26 cellular contexts compared by ENCODE assay signal in the genomic region with DNA sequence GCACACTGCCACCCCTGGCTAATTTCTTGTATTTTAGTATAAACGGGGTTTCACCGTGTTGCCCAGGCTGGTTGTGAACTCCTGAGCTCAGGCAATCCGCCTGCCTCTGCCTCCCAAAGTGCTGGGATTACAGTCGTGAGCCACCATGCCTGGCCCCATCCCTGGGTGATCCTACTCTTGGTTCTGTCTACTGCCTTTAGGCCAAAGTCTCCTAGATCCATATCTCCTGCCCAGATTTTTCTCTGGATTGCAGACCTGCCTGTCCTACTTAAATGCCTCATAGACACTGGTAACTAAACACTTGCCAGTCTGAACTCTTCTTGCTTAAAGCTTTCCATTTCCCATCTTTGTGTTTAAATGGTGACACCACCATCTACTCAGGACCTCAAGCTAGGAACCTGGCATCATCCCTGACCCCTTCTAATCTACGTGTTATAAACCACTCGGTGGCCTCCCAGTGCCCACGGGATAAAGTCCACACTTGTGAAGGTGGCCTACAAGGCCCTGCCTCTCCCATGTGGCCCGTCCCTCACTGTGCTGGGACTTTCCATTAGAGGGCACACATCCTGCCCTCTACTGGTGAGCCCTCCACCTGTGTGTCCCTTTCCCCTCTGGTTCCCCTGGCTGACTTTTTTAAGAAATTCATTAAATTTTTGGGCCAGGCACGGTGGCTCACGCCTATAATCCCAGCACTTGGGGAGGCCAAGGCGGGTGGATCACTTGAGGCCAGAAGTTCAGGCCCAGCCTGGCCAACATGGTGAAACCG. TPM values are rescaled to one million over a fixed set of nuclear protein-coding genes. Genes with fewer than 3 reads are reported as not detected.
A peak's percentile ranks its signal among the peaks of the same experiment; 100 is the strongest.
DNase-seq lines count a peak whose midpoint lies in the region; ATAC-seq lines count a peak whose summit lies in the region.
"Had no signal": no experiment of that assay in that cellular context is flagged by ENCODE, and none has a peak within 500 bp of the region (broad histone marks: within the 10 kb centered on the region; RNA-seq: fewer than 3 reads in every experiment).

No MANE protein-coding gene starts in this region.

- no peaks in the 10 kb centered on the region for H3K4me1 Mint-ChIP-seq in natural killer cell treated with Interleukin-12 subunit alpha and Interleukin-12 subunit beta and Interleukin-15 and Interleukin-18, amount 100 ng/mL, for 72 hours (ENCODE audit: low read depth in 2 of 2)

- no peak overlapping the region for H3K27ac Mint-ChIP-seq in natural killer cell treated with Interleukin-12 subunit alpha and Interleukin-12 subunit beta and Interleukin-15 and Interleukin-18, amount 100 ng/mL, for 72 hours
- H3K27ac Mint-ChIP-seq: activated naive CD8-positive, alpha-beta T cell had no signal

- in situ Hi-C loops in SK-MEL-5 (cut with HindIII; ENCODE audit: low pct_unique_long_range_greater_than_20kb, low sequenced_read_pairs): no loop called here

- peak; percentile 26 for DNase-seq in activated CD8-positive, alpha-beta memory T cell treated with anti-CD3 and anti-CD28 coated beads for 24 hours
- no peak for DNase-seq in activated CD8-positive, alpha-beta memory T cell treated with anti-CD3 and anti-CD28 coated beads, Interleukin-2, amount 50 U/mL, for 4 hours
- DNase-seq in SK-MEL-5 (ENCODE audit: low read depth, low spot score) (peak; percentile 13), iPS-NIHi7 (ENCODE audit: extremely low spot score) (peak; percentile 31), germinal center (ENCODE audit: low spot score) (no peak), SIG-M5 treated with dmso at 0.1 percent for 504 hours (lab: John Stamatoyannopoulos, UW; ENCODE audit: unreplicated experiment) (no peak)
- no peak for DNase-seq in natural killer cell treated with Interleukin-12 subunit alpha and Interleukin-12 subunit beta and Interleukin-15 and Interleukin-18, amount 100 ng/mL, for 72 hours (ENCODE audit: low spot score)
- DNase-seq: activated CD4-positive, alpha-beta T cell treated with anti-CD3 and anti-CD28 coated beads for 48 hours; activated effector memory CD4-positive, alpha-beta T cell treated with Interleukin-2 at 50 U/mL for 16 hours; COR-L47; GF-D8; islet precursor cell; NCI-H1436 treated with DMSO at 0.1 percent for 48 hours; NCI-H226; NCI-H526 treated with DMSO at 0.1 percent for 48 hours; Peyer's patch; psoas muscle; SIG-M5; sigmoid colon; stimulated activated CD4-positive, alpha-beta T cell treated with anti-CD3 and anti-CD28 coated beads, Interleukin-4, amount 100 ng/mL, for 1 hour; T-helper 9 cell; tibial artery had no signal

- no peaks in the 10 kb centered on the region for H3K9me3 Mint-ChIP-seq in natural killer cell treated with Interleukin-12 subunit alpha and Interleukin-12 subunit beta and Interleukin-15 and Interleukin-18, amount 100 ng/mL, for 72 hours

- ATAC-seq in natural killer cell treated with Interleukin-12 subunit alpha and Interleukin-12 subunit beta and Interleukin-15 and Interleukin-18, amount 100 ng/mL, for 72 hours: no peak
- ATAC-seq in HG03108 (IDR thresholded peaks at IDR 0.05; ENCODE audit: unreplicated experiment): no peak
- ATAC-seq: psoas muscle had no signal

- H3K36me3 Mint-ChIP-seq in natural killer cell treated with Interleukin-12 subunit alpha and Interleukin-12 subunit beta and Interleukin-15 and Interleukin-18, amount 100 ng/mL, for 72 hours: no peaks in the 10 kb centered on the region
- H3K36me3 Mint-ChIP-seq: activated naive CD8-positive, alpha-beta T cell had no signal

- no peak overlapping the region for H3K4me3 Mint-ChIP-seq in natural killer cell treated with Interleukin-12 subunit alpha and Interleukin-12 subunit beta and Interleukin-15 and Interleukin-18, amount 100 ng/mL, for 72 hours
- H3K4me3 Mint-ChIP-seq: activated naive CD8-positive, alpha-beta T cell had no signal

- H3K27me3 Mint-ChIP-seq in natural killer cell treated with Interleukin-12 subunit alpha and Interleukin-12 subunit beta and Interleukin-15 and Interleukin-18, amount 100 ng/mL, for 72 hours: no peaks in the 10 kb centered on the region

RNA-seq across cellular contexts. Expression of a gene that starts 51.1 kb away (rescaled TPM):
- total RNA-seq in SK-MEL-5 (2014; rRNA removed; shearing (Covaris generic)): 0.29 and 0.63 TPM in 2 replicates
- 0.66 and 0.74 TPM in 2 replicates for polyA plus RNA-seq in SK-MEL-5 (2015; cell fraction: cytosol; rRNA removed)
- polyA plus RNA-seq in SK-MEL-5 (2015; cell fraction: nucleus; rRNA removed): 4.5 and 5.4 TPM in 2 replicates
- under 1 TPM; 0.59 to 0.95 TPM for total RNA-seq in natural killer cell treated with Interleukin-12 subunit alpha and Interleukin-12 subunit beta and Interleukin-15 and Interleukin-18, amount 100 ng/mL, for 72 hours
- total RNA-seq: endothelial cell of umbilical vein, LHCN-M2 had no signal

Comparison
In these comparisons a context has a peak if more than half of its experiments do, and no peak if none do; other contexts are left out.
1. DNase-seq: peak in activated CD8-positive, alpha-beta memory T cell treated with anti-CD3 and anti-CD28 coated beads for 24 hours (single experiment), SK-MEL-5 (single experiment) and iPS-NIHi7 (single experiment); none in activated CD8-positive, alpha-beta memory T cell treated with anti-CD3 and anti-CD28 coated beads, Interleukin-2, amount 50 U/mL, for 4 hours (single experiment), germinal center (single experiment), SIG-M5 treated with dmso at 0.1 percent for 504 hours (single experiment) and natural killer cell treated with Interleukin-12 subunit alpha and Interleukin-12 subunit beta and Interleukin-15 and Interleukin-18, amount 100 ng/mL, for 72 hours (single experiment).